In the genomic region with DNA sequence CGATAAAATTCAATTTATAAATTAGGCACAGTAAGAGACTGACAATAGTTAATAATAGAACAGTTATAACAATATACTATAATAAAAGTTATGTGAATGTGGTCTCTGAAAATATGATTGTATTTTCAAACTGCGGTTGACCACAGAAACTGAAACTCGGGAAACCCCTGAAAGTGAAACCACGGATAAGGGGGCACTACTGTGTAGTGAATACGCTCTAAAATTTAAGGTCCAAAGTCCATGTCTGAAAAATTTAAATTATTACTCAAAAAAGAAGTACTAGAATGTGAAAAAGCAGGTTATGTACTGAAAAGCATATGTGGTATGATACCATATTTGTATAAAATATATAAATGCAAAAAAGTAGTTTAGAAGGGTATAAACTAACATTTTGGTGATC, we compare ENCODE assay signal across 8 cellular contexts. TPM values are rescaled to one million over a fixed set of nuclear protein-coding genes. Genes with fewer than 3 reads are reported as not detected.
A peak's percentile ranks its signal among the peaks of the same experiment; 100 is the strongest.
DNase-seq lines count a peak whose midpoint lies in the region; ATAC-seq, FAIRE-seq and TF ChIP-seq lines count a peak whose summit lies in the region.

No MANE protein-coding gene starts in this region.

- H3K23ac ChIP-seq in IMR-90 (ENCODE audit: low read depth, low read length): no peak overlapping the region; the same call in 1 of the 2 replicates

- H2BK5ac ChIP-seq in IMR-90 (ENCODE audit: low read depth, low read length, poor library complexity, severe bottlenecking): peak overlapping the region; percentile 73

- POLR2A ChIA-PET in IMR-90 (lab: Charles Lee; ENCODE audit: unreplicated experiment): no interaction called here

- no CpG with 5 or more reads among the region's 5 CpGs for WGBS in IMR-90 (ENCODE audit: extremely low coverage in 2 of 2, insufficient read length in 1 of 2), 2 experiments
- 1% methylated on average over 5 of the region's 5 CpGs for WGBS in mammary epithelial cell (ENCODE audit: low coverage, missing lambda C conversion rate)

- H3K27ac ChIP-seq in IMR-90 (ENCODE audit: insufficient read depth, low read length) (peak overlapping the region; percentile 85; the same call in 1 of the 2 replicates), mammary epithelial cell (ENCODE audit: insufficient read depth, low read depth, low read length) (peak overlapping the region; percentile 98)

- FAIRE-seq in A204.1 (lab: Jason Lieb, UNC): peak; percentile 75

- dilution Hi-C loops in IMR-90 (cut with HindIII; ENCODE audit: low sequenced_read_pairs, unreplicated experiment): no loop called here
- dilution Hi-C loops in mammary epithelial cell (cut with HindIII; ENCODE audit: low sequenced_read_pairs): no loop called here

- TF ChIP-seq POLR2A in IMR-90 (IDR thresholded peaks at IDR 0.05; ENCODE audit: low read depth, low read length): no peak

- no peak overlapping the region for H2AK5ac ChIP-seq in IMR-90 (ENCODE audit: low read depth, low read length)

- H2BK20ac ChIP-seq in IMR-90 (ENCODE audit: low read depth, low read length): no peak overlapping the region

- no peak for ATAC-seq in IMR-90 (ENCODE audit: low read depth)
- ATAC-seq in HG03159 (IDR thresholded peaks at IDR 0.05; ENCODE audit: unreplicated experiment): no peak
- ATAC-seq in HG02884 (IDR thresholded peaks at IDR 0.05; ENCODE audit: unreplicated experiment): no peak

- no peak overlapping the region for H2AK9ac ChIP-seq in IMR-90 (replicated peaks; ENCODE audit: low read depth, low read length, poor library complexity)

- no peaks in the 10 kb centered on the region for H3K27me3 ChIP-seq in IMR-90 (ENCODE audit: control insufficient read depth, insufficient read depth, low read length)
- H3K27me3 ChIP-seq in mammary epithelial cell (ENCODE audit: insufficient read depth, low read length): no peaks in the 10 kb centered on the region

- no peaks in the 10 kb centered on the region for H4K20me1 ChIP-seq in IMR-90 (ENCODE audit: insufficient read depth, low read length)
- no peaks in the 10 kb centered on the region for H4K20me1 ChIP-seq in mammary epithelial cell (ENCODE audit: insufficient read depth, low read length)

- peaks cover 2 to 34% of the 10 kb centered on the region in 2 experiments; a peak in 3 of 4 replicates for H3K79me1 ChIP-seq in IMR-90 (ENCODE audit: low read depth in 1 of 2, low read length in 2 of 2)

- no peaks in the 10 kb centered on the region for H3K9me3 Mint-ChIP-seq in mesothelial cell of epicardium

- H3K14ac ChIP-seq in IMR-90 (replicated peaks; ENCODE audit: low read depth, low read length): no peak overlapping the region

- H3K4me1 ChIP-seq in IMR-90 (ENCODE audit: control insufficient read depth, insufficient read depth, low read length) (no peaks in the 10 kb centered on the region; the same call in 1 of the 2 replicates), mammary epithelial cell (ENCODE audit: insufficient read depth, low read length) (peaks cover 23% of the 10 kb centered on the region)

- no peak overlapping the region for H2BK15ac ChIP-seq in IMR-90 (ENCODE audit: low read depth, low read length)

- no peak for TF ChIP-seq CTCF in IMR-90 (conservative IDR thresholded peaks at IDR 0.05; ENCODE audit: low read depth, low read length)
- no peak for TF ChIP-seq CTCF in mammary epithelial cell (conservative IDR thresholded peaks at IDR 0.05 in 1 of 2, IDR thresholded peaks at IDR 0.05 in 1 of 2; ENCODE audit: extremely low read depth in 1 of 2, insufficient read depth in 1 of 2, low read depth in 1 of 2, low read length in 2 of 2)
- TF ChIP-seq CTCF in mesothelial cell of epicardium (IDR thresholded peaks at IDR 0.05; ENCODE audit: unreplicated experiment): no peak

- no peak overlapping the region for H2AFZ ChIP-seq in IMR-90 (replicated peaks; ENCODE audit: low read length, poor library complexity)
- H2AFZ ChIP-seq in mammary epithelial cell (ENCODE audit: low read depth, low read length): no peak overlapping the region

- peak overlapping the region; percentile 97 for H3K27ac Mint-ChIP-seq in mesothelial cell of epicardium

- peak; percentile 31 for DNase-seq in IMR-90
- DNase-seq in mammary epithelial cell: peak; percentile 58
- no peak for DNase-seq in mesothelial cell of epicardium (ENCODE audit: low spot score in 2 of 2, unreplicated experiment in 2 of 2)
- DNase-seq in activated CD4-positive, CD25-positive, alpha-beta regulatory T cell (lab: John Stamatoyannopoulos, UW): no peak
- no peak for DNase-seq in NCI-H345 treated with DMSO at 0.1 percent for 48 hours (lab: John Stamatoyannopoulos, UW; ENCODE audit: unreplicated experiment)

- no peak overlapping the region; a peak in 2 of 4 replicates for H4K8ac ChIP-seq in IMR-90 (ENCODE audit: low read depth in 2 of 2, low read length in 2 of 2)

- H3K36me3 ChIP-seq in IMR-90 (ENCODE audit: control insufficient read depth, insufficient read depth, low read length) (no peaks in the 10 kb centered on the region), mammary epithelial cell (ENCODE audit: insufficient read depth, low read length) (no peaks in the 10 kb centered on the region)

- no peak overlapping the region for H3K18ac ChIP-seq in IMR-90 (ENCODE audit: low read depth, low read length)

- H3K56ac ChIP-seq in IMR-90 (ENCODE audit: extremely low read depth, insufficient read depth, low read length): no peak overlapping the region

- CTCF ChIA-PET in IMR-90 (lab: Yijun Ruan, JAX): no interaction called here
- CTCF ChIA-PET in mammary epithelial cell (lab: Charles Lee; ENCODE audit: low non-redundant PET): no interaction called here

- H3K4me3 ChIP-seq in IMR-90 (ENCODE audit: insufficient read depth, low read depth, low read length) (peak overlapping the region; percentile 87), mammary epithelial cell (replicated peaks in 1 of 3; ENCODE audit: insufficient read depth in 1 of 3, low read depth in 2 of 3, low read length in 3 of 3) (peak overlapping the region; percentile 66 to 93 (median 76))

- no peaks in the 10 kb centered on the region for H3K27me3 Mint-ChIP-seq in mesothelial cell of epicardium (ENCODE audit: low read depth)

- H3K4ac ChIP-seq in IMR-90 (ENCODE audit: low read depth, low read length): no peak overlapping the region

- H3K4me2 ChIP-seq in IMR-90 (ENCODE audit: low read depth, low read length) (peak overlapping the region; percentile 96), mammary epithelial cell (ENCODE audit: insufficient read depth, low read depth, low read length) (peak overlapping the region; percentile 82)

- intact Hi-C loops in IMR-90 (cut with micrococcal nuclease): no loop called here
- intact Hi-C loops in mammary epithelial cell (cut with micrococcal nuclease): loop anchor here (5.0 kb wide), 1 partner anchor 681 kb away; no protein-coding TSS in a partner anchor

- no peaks in the 10 kb centered on the region for H3K36me3 Mint-ChIP-seq in mesothelial cell of epicardium

- H3K9me1 ChIP-seq in IMR-90 (ENCODE audit: insufficient read depth, low read length): no peaks in the 10 kb centered on the region

- peak overlapping the region; percentile 98 for H3K4me3 Mint-ChIP-seq in mesothelial cell of epicardium

- H3K9me3 ChIP-seq in IMR-90 (ENCODE audit: control insufficient read depth, insufficient read depth, low read length) (no peaks in the 10 kb centered on the region), mammary epithelial cell (replicated peaks; ENCODE audit: insufficient read depth, low read length) (no peaks in the 10 kb centered on the region)

- no peak overlapping the region for H4K5ac ChIP-seq in IMR-90 (ENCODE audit: low read depth, low read length)

- in situ Hi-C loops in IMR-90 (cut with MboI; ENCODE audit: low sequenced_read_pairs): loop anchor here (10.0 kb wide), 1 partner anchor 112 kb away; a partner anchor contains a TSS
- in situ Hi-C loops in mammary epithelial cell (cut with MboI; ENCODE audit: low sequenced_read_pairs in 2 of 2): loop anchor here in 1 of 2 donors (5.0 kb wide), 1 partner anchor 109 kb away; a partner anchor contains a TSS

- TF ChIP-seq RAD21 in IMR-90 (IDR thresholded peaks at IDR 0.05; ENCODE audit: low read length): no peak

- H3K9ac ChIP-seq in IMR-90 (ENCODE audit: low read depth, low read length) (peak overlapping the region; percentile 98), mammary epithelial cell (ENCODE audit: insufficient read depth, low read length) (peak overlapping the region; percentile 96)

- BruUV-seq in IMR-90 (replicated peaks; lab: Mats Ljungman, UMichigan) (no TSS peak), mammary epithelial cell (replicated peaks; lab: Mats Ljungman, UMichigan) (no TSS peak)

- no peak overlapping the region for H2BK120ac ChIP-seq in IMR-90 (ENCODE audit: low read depth, low read length)

- peaks cover 20% of the 10 kb centered on the region for H3K79me2 ChIP-seq in mammary epithelial cell (ENCODE audit: insufficient read depth, low read length)

- H3K4me1 Mint-ChIP-seq in mesothelial cell of epicardium: peaks cover 28% of the 10 kb centered on the region

- no peak overlapping the region for H4K91ac ChIP-seq in IMR-90 (ENCODE audit: insufficient read depth, low read depth, low read length)

TF ChIP-seq in IMR-90, 13 proteins besides CTCF, POLR2A, EP300 and RAD21 (continues in another document):
- TF ChIP-seq CHD1 (IDR thresholded peaks at IDR 0.05; ENCODE audit: low read depth, low read length) (no peak), RFX5 (IDR thresholded peaks at IDR 0.05; ENCODE audit: low read depth, low read length) (no peak), MAFK (IDR thresholded peaks at IDR 0.05; ENCODE audit: low read depth, low read length) (no peak), SMC3 (IDR thresholded peaks at IDR 0.05; ENCODE audit: low read depth, low read length) (no peak), MXI1 (IDR thresholded peaks at IDR 0.05; ENCODE audit: borderline replicate concordance, low read depth, low read length) (no peak), CEBPB (IDR thresholded peaks at IDR 0.05; ENCODE audit: low read depth, low read length) (no peak), RCOR1 (IDR thresholded peaks at IDR 0.05; ENCODE audit: insufficient replicate concordance, low read length) (no peak)
- TF ChIP-seq, protein P1, sequence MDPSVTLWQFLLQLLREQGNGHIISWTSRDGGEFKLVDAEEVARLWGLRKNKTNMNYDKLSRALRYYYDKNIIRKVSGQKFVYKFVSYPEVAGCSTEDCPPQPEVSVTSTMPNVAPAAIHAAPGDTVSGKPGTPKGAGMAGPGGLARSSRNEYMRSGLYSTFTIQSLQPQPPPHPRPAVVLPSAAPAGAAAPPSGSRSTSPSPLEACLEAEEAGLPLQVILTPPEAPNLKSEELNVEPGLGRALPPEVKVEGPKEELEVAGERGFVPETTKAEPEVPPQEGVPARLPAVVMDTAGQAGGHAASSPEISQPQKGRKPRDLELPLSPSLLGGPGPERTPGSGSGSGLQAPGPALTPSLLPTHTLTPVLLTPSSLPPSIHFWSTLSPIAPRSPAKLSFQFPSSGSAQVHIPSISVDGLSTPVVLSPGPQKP (IDR thresholded peaks at IDR 0.05; ENCODE audit: borderline replicate concordance, low read depth, low read length): no peak

RNA-seq across cellular contexts. Expression of a gene that starts 1.9 kb away (rescaled TPM):
- 15.6 and 30.8 TPM in 2 replicates for total RNA-seq in IMR-90 (2012; rRNA removed)
- 18.7 and 20.9 TPM in 2 replicates for polyA plus RNA-seq in IMR-90 (2012; rRNA removed)
- 3.0 and 3.8 TPM in 2 replicates for polyA plus RNA-seq in IMR-90 (2012; cell fraction: cytosol; rRNA removed)
- 0.45 and 4.4 TPM in 2 replicates for polyA plus RNA-seq in IMR-90 (2012; cell fraction: nucleus; rRNA removed; ENCODE audit: low replicate concordance)
- total RNA-seq in mammary epithelial cell: 10 to 100 TPM; 15.7 to 26.8 TPM
- 6.6 TPM for polyA plus RNA-seq in mammary epithelial cell
- 27.0 TPM for polyA minus RNA-seq in mammary epithelial cell
- 13.7 to 16.7 TPM (median 15.9 TPM) in 3 replicates for total RNA-seq in mesothelial cell of epicardium

Comparison
In these comparisons a context has a peak if more than half of its experiments do, and no peak if none do; other contexts are left out.
1. DNase-seq: peak in IMR-90 (single experiment) and mammary epithelial cell (single experiment); none in mesothelial cell of epicardium (0 of 2), activated CD4-positive, CD25-positive, alpha-beta regulatory T cell (0 of 4) and NCI-H345 treated with DMSO at 0.1 percent for 48 hours (single experiment).